24 cellular contexts compared by ENCODE assay signal in genomic region chr4:108078024-108078733, GRCh38.
A peak's percentile ranks its signal among the peaks of the same experiment; 100 is the strongest.
DNase-seq lines count a peak whose midpoint lies in the region; ATAC-seq, FAIRE-seq and TF ChIP-seq lines count a peak whose summit lies in the region.
"Had no signal": no experiment of that assay in that cellular context is flagged by ENCODE, and none has a peak within 500 bp of the region (broad histone marks: within the 10 kb centered on the region; RNA-seq: fewer than 3 reads in every experiment).

No MANE protein-coding gene starts in this region.

- H3K9me3 ChIP-seq in CD4-positive, alpha-beta memory T cell (ENCODE audit: control insufficient read depth in 1 of 2, low read length in 2 of 2), result no peaks in the 10 kb centered on the region
- H3K9me3 ChIP-seq in pancreas, result no peaks in the 10 kb centered on the region
- H3K9me3 ChIP-seq: esophagus squamous epithelium, thyroid gland had no signal

- no peak overlapping the region for H3K27ac ChIP-seq in CD4-positive, alpha-beta memory T cell (ENCODE audit: low read depth, low read length)
- no peak overlapping the region for H3K27ac ChIP-seq in pancreas
- H3K27ac ChIP-seq: coronary artery, esophagus squamous epithelium, RWPE1, skin epidermis, thyroid gland had no signal

- intact Hi-C loops in CD4-positive, alpha-beta memory T cell (cut with micrococcal nuclease), result no loop called here
- intact Hi-C loops in pancreas (cut with DNase I), result no loop called here

- ATAC-seq in activated naive CD4-positive, alpha-beta T cell treated with anti-CD3 and anti-CD28 coated beads, Interleukin-2, amount 50 U/mL, for 72 hours, result peak; percentile 39 to 42
- ATAC-seq in GM18868 (IDR thresholded peaks at IDR 0.05; ENCODE audit: unreplicated experiment) (no peak), pancreas (no peak)
- ATAC-seq: SK-N-SH treated with all-trans-retinoic acid at 6 μM for 48 hours had no signal

- WGBS in pancreas, 2 donors, result 61 to 67% methylated on average over 5 of the region's 5 CpGs

- TF ChIP-seq CTCF in pancreas (IDR thresholded peaks at IDR 0.05), result no peak

- no peak for DNase-seq in T-helper 2 cell treated with Interferon-gamma antibody and Interleukin-4, amounts not matched to agents 5 μg/mL and 100 μg/mL, for 36 hours (ENCODE audit: low spot score)
- DNase-seq in T-helper 2 cell (no peak), fibroblast of peridontal ligament (ENCODE audit: extremely low read depth) (peak; percentile 24), NCI-H187 treated with DMSO at 0.1 percent for 48 hours (lab: John Stamatoyannopoulos, UW) (no peak), pancreas (no peak)
- DNase-seq in CD4-positive, alpha-beta memory T cell, result no peak
- DNase-seq in activated naive CD4-positive, alpha-beta T cell treated with anti-CD3 and anti-CD28 coated beads, Interleukin-2, amount 50 U/mL, for 72 hours (ENCODE audit: low spot score in 2 of 2), result no peak
- DNase-seq: AML-193; COR-L47; endodermal cell; esophagus squamous epithelium; Kasumi-1; kidney glomerular epithelial cell; NCI-H2029; NCI-H2227 treated with DMSO at 0.1 percent for 48 hours; NCI-H748 treated with DMSO at 0.1 percent for 48 hours; stimulated activated CD4-positive, alpha-beta T cell treated with anti-CD3 and anti-CD28 coated beads, Interleukin-1b, Interleukin-23, amount 100 ng/mL, for 48 hours; thyroid gland had no signal

- FAIRE-seq in pancreas (lab: Jason Lieb, UNC), result no peak
- FAIRE-seq: bronchial epithelial cell had no signal

- no peaks in the 10 kb centered on the region for H3K9me3 Mint-ChIP-seq in T-helper 2 cell treated with Interferon-gamma antibody and Interleukin-4, amounts not matched to agents 5 μg/mL and 100 μg/mL, for 36 hours
- H3K9me3 Mint-ChIP-seq in CD4-positive, alpha-beta memory T cell, result no peaks in the 10 kb centered on the region
- H3K9me3 Mint-ChIP-seq in activated naive CD4-positive, alpha-beta T cell treated with anti-CD3 and anti-CD28 coated beads, Interleukin-2, amount 50 U/mL, for 72 hours, result no peaks in the 10 kb centered on the region
- H3K9me3 Mint-ChIP-seq: endodermal cell had no signal

- H3K4me1 Mint-ChIP-seq in T-helper 2 cell treated with Interferon-gamma antibody and Interleukin-4, amounts not matched to agents 5 μg/mL and 100 μg/mL, for 36 hours (ENCODE audit: low read depth), result peaks cover 30% of the 10 kb centered on the region
- peaks cover 33 to 66% (median 55%) of the 10 kb centered on the region in 4 donors for H3K4me1 Mint-ChIP-seq in CD4-positive, alpha-beta memory T cell
- H3K4me1 Mint-ChIP-seq: endodermal cell had no signal

- POLR2A ChIA-PET in CD4-positive, alpha-beta memory T cell (lab: Charles Lee; ENCODE audit: partially characterized antibody), result interaction anchor here (0.6 to 1.2 kb wide), 3 partner anchors 10 to 82 kb away, joined by 3 to 4 read pairs (median 3); no protein-coding TSS in a partner anchor

- H3K36me3 Mint-ChIP-seq in T-helper 2 cell treated with Interferon-gamma antibody and Interleukin-4, amounts not matched to agents 5 μg/mL and 100 μg/mL, for 36 hours (ENCODE audit: low read depth), result peaks cover 64% of the 10 kb centered on the region
- peaks cover 50 to 66% of the 10 kb centered on the region in 2 donors for H3K36me3 Mint-ChIP-seq in CD4-positive, alpha-beta memory T cell
- peaks cover 35 to 67% of the 10 kb centered on the region in 2 donors for H3K36me3 Mint-ChIP-seq in activated naive CD4-positive, alpha-beta T cell treated with anti-CD3 and anti-CD28 coated beads, Interleukin-2, amount 50 U/mL, for 72 hours

- peak overlapping the region; percentile 19 for H3K27ac Mint-ChIP-seq in T-helper 2 cell treated with Interferon-gamma antibody and Interleukin-4, amounts not matched to agents 5 μg/mL and 100 μg/mL, for 36 hours
- peak overlapping the region; percentile 30 to 81 (median 66) for H3K27ac Mint-ChIP-seq in CD4-positive, alpha-beta memory T cell
- peak overlapping the region; percentile 82 to 90 for H3K27ac Mint-ChIP-seq in activated naive CD4-positive, alpha-beta T cell treated with anti-CD3 and anti-CD28 coated beads, Interleukin-2, amount 50 U/mL, for 72 hours
- H3K27ac Mint-ChIP-seq: endodermal cell had no signal

- CTCF ChIA-PET in CD4-positive, alpha-beta memory T cell (lab: Charles Lee; ENCODE audit: partially characterized antibody), result interaction anchor here (1.4 kb wide), 1 partner anchor 59 kb away, joined by 3 read pairs; no protein-coding TSS in a partner anchor

- H3K27me3 Mint-ChIP-seq in T-helper 2 cell treated with Interferon-gamma antibody and Interleukin-4, amounts not matched to agents 5 μg/mL and 100 μg/mL, for 36 hours (ENCODE audit: low read depth), result no peaks in the 10 kb centered on the region
- no peaks in the 10 kb centered on the region for H3K27me3 Mint-ChIP-seq in CD4-positive, alpha-beta memory T cell

- no peak overlapping the region for H3K4me3 Mint-ChIP-seq in T-helper 2 cell treated with Interferon-gamma antibody and Interleukin-4, amounts not matched to agents 5 μg/mL and 100 μg/mL, for 36 hours
- no peak overlapping the region for H3K4me3 Mint-ChIP-seq in CD4-positive, alpha-beta memory T cell
- H3K4me3 Mint-ChIP-seq: endodermal cell had no signal

- H3K27me3 ChIP-seq in CD4-positive, alpha-beta memory T cell (ENCODE audit: insufficient read depth, low read length), result no peaks in the 10 kb centered on the region
- H3K27me3 ChIP-seq in pancreas, result no peaks in the 10 kb centered on the region
- H3K27me3 ChIP-seq: esophagus squamous epithelium, thyroid gland had no signal

- no peak overlapping the region for H3K4me3 ChIP-seq in CD4-positive, alpha-beta memory T cell (ENCODE audit: low read length in 2 of 2)
- no peak overlapping the region for H3K4me3 ChIP-seq in pancreas
- H3K4me3 ChIP-seq: coronary artery, esophagus squamous epithelium, skin epidermis, thyroid gland had no signal

- H3K4me1 ChIP-seq in CD4-positive, alpha-beta memory T cell (ENCODE audit: insufficient read depth, low read length), result peaks cover 51% of the 10 kb centered on the region
- H3K4me1 ChIP-seq in pancreas, result no peaks in the 10 kb centered on the region
- H3K4me1 ChIP-seq: esophagus squamous epithelium, thyroid gland had no signal

- H3K36me3 ChIP-seq in CD4-positive, alpha-beta memory T cell (ENCODE audit: insufficient read depth, low read length), result peaks cover 55% of the 10 kb centered on the region
- H3K36me3 ChIP-seq in pancreas, result no peaks in the 10 kb centered on the region
- H3K36me3 ChIP-seq: esophagus squamous epithelium, thyroid gland had no signal

Comparison
In these comparisons a context has a peak if more than half of its experiments do, and no peak if none do; other contexts are left out.
1. H3K27ac Mint-ChIP-seq: peak in every context shown above with its lines; median percentile 86 in activated naive CD4-positive, alpha-beta T cell treated with anti-CD3 and anti-CD28 coated beads, Interleukin-2, amount 50 U/mL, for 72 hours; 66 in CD4-positive, alpha-beta memory T cell; 19 in T-helper 2 cell treated with Interferon-gamma antibody and Interleukin-4, amounts not matched to agents 5 μg/mL and 100 μg/mL, for 36 hours.
2. ATAC-seq: peak in activated naive CD4-positive, alpha-beta T cell treated with anti-CD3 and anti-CD28 coated beads, Interleukin-2, amount 50 U/mL, for 72 hours (2 of 2); none in GM18868 (single experiment) and pancreas (0 of 4).